In the genomic region with DNA sequence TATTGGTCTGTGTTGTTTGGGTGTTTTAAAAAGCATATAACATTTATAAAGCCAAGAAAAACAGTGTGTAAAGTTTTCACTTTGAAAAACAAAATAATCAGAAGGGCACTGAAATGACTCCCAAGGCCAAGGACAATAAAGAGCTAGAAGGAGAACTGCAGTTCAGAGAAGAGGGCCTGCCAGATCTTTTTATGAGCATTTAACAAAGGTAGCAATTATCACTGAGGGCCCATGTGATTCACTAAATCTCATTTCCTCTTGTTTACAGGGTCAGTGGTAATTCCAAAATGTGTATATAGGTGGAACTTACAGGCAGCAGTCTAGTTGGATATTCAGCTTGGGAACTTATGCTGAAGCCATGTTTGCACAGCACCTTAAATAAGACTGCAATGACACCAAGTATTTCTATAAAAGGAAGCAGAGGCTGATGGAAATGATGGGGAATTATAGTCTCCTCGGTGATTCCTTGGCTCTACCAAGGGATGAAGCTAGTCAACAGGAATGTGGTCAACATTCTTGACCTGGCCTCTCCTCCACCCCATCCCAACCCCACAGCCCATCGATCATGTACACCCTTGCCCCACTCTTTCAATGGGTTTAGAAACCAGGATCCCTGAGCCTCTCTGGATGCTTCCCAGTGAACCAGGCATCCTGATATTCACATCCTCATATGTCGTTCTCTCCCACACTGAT, we compare ENCODE assay signal across 35 cellular contexts. TPM values are rescaled to one million over a fixed set of nuclear protein-coding genes. Genes with fewer than 3 reads are reported as not detected.
DNase-seq lines count a peak whose midpoint lies in the region; ATAC-seq and TF ChIP-seq lines count a peak whose summit lies in the region.
"Had no signal": no experiment of that assay in that cellular context is flagged by ENCODE, and none has a peak within 500 bp of the region (broad histone marks: within the 10 kb centered on the region; RNA-seq: fewer than 3 reads in every experiment).

No MANE protein-coding gene starts in this region.

- H3K36me3 ChIP-seq in mucosa of descending colon (ENCODE audit: low read depth) (no peaks in the 10 kb centered on the region), lower lobe of right lung (no peaks in the 10 kb centered on the region)
- H3K36me3 ChIP-seq: BLaER1 treated with 17β-estradiol and CSF1 and Interleukin-3, amounts not matched to agents 10 nM and 100 nM; colonic mucosa; left ventricle myocardium inferior; MG63; neutrophil; right lobe of liver; SJSA1; stomach; tibial nerve had no signal

- peak; percentile 34 for ATAC-seq in mucosa of descending colon
- ATAC-seq in lower lobe of right lung: no peak
- no peak for ATAC-seq in GM21619 (IDR thresholded peaks at IDR 0.05; ENCODE audit: unreplicated experiment)
- ATAC-seq in HG02870 (IDR thresholded peaks at IDR 0.05; ENCODE audit: unreplicated experiment): no peak
- ATAC-seq: activated naive CD4-positive, alpha-beta T cell treated with anti-CD3 and anti-CD28 coated beads, Interleukin-2, amount 50 U/mL, for 72 hours; right lobe of liver had no signal

- H3K27ac ChIP-seq in VCaP (peak overlapping the region; percentile 86), lower lobe of right lung (no peak overlapping the region)
- H3K27ac ChIP-seq: BLaER1 treated with 17β-estradiol and CSF1 and Interleukin-3, amounts not matched to agents 10 nM and 100 nM; colonic mucosa; GM23248; left ventricle myocardium inferior; neutrophil; right lobe of liver; SJSA1; stomach; tibial nerve had no signal

- intact Hi-C loops in mucosa of descending colon (cut with DNase I, micrococcal nuclease): no loop called here
- intact Hi-C loops in lower lobe of right lung (cut with DNase I): no loop called here

- H3K4me3 ChIP-seq in mucosa of descending colon (no peak overlapping the region), lower lobe of right lung (no peak overlapping the region)
- H3K4me3 ChIP-seq: BLaER1 treated with 17β-estradiol and CSF1 and Interleukin-3, amounts not matched to agents 10 nM and 100 nM; colonic mucosa; GM23248; left ventricle myocardium inferior; MG63; right lobe of liver; SJSA1; stomach; tibial nerve had no signal

- peak; percentile 41 for DNase-seq in AG20443 (ENCODE audit: low spot score)
- peak; percentile 41 for DNase-seq in M059J (ENCODE audit: low read depth)
- DNase-seq in mucosa of descending colon: no peak
- no peak for DNase-seq in lower lobe of right lung
- DNase-seq in SW 1271 (lab: John Stamatoyannopoulos, UW): no peak
- DNase-seq: ACHN; activated CD4-positive, alpha-beta T cell treated with anti-CD3 and anti-CD28 coated beads for 48 hours; activated CD8-positive, alpha-beta memory T cell treated with anti-CD3 and anti-CD28 coated beads for 24 hours; activated T-cell treated with anti-CD3 and anti-CD28 coated beads for 4 hours; amygdala; Caco-2; colonic mucosa; DMS79 treated with DMSO at 0.1 percent for 48 hours; effector CD8-positive, alpha-beta T cell; GM23248; KG1; left ventricle myocardium inferior; MG63; NCI-H1417 treated with DMSO at 0.1 percent for 48 hours; NCI-H2029 treated with DMSO at 0.1 percent for 48 hours; NCI-H82; right lobe of liver; RPMI8226; stimulated activated CD4-positive, alpha-beta T cell treated with anti-CD3 and anti-CD28 coated beads, Interleukin-12 subunit alpha, Interleukin-12 subunit beta, amount 100 ng/mL, for 4 hours; stimulated activated CD4-positive, alpha-beta T cell treated with anti-CD3 and anti-CD28 coated beads, Interleukin-2, amount 100 ng/mL, for 48 hours; stomach; T1000 had no signal

- TF ChIP-seq CTCF in VCaP (conservative IDR thresholded peaks at IDR 0.05) (no peak), mucosa of descending colon (IDR thresholded peaks at IDR 0.05) (no peak), lower lobe of right lung (IDR thresholded peaks at IDR 0.05) (no peak)

- H3K4me1 ChIP-seq in mucosa of descending colon (ENCODE audit: low read depth): no peaks in the 10 kb centered on the region
- H3K4me1 ChIP-seq in lower lobe of right lung: no peaks in the 10 kb centered on the region
- H3K4me1 ChIP-seq: Caco-2, colonic mucosa, left ventricle myocardium inferior, SJSA1, stomach, tibial nerve had no signal

- H3K9me3 ChIP-seq in mucosa of descending colon (no peaks in the 10 kb centered on the region), lower lobe of right lung (no peaks in the 10 kb centered on the region)
- H3K9me3 ChIP-seq: BLaER1 treated with 17β-estradiol and CSF1 and Interleukin-3, amounts not matched to agents 10 nM and 100 nM; Caco-2; colonic mucosa; left ventricle myocardium inferior; MG63; neutrophil; right lobe of liver; SJSA1; stomach; tibial nerve had no signal

- H3K27me3 ChIP-seq in lower lobe of right lung (ENCODE audit: low read depth): no peaks in the 10 kb centered on the region
- H3K27me3 ChIP-seq: BLaER1 treated with 17β-estradiol and CSF1 and Interleukin-3, amounts not matched to agents 10 nM and 100 nM; colonic mucosa; MG63; neutrophil; right lobe of liver; SJSA1; stomach; tibial nerve had no signal

RNA-seq across cellular contexts. Expression of a gene that starts 54.4 kb away (rescaled TPM):
- 24.4 and 29.3 TPM in 2 replicates for total RNA-seq in M059J (2014; rRNA removed; shearing (Covaris generic))
- 10 to 100 TPM; 30.0 to 34.0 (median 31.2) TPM for total RNA-seq in mucosa of descending colon
- 29.2 TPM for total RNA-seq in lower lobe of right lung

RNA-seq across cellular contexts. Expression of a gene that starts 59.0 kb away (rescaled TPM):
- 0.57 and 2.6 TPM in 2 replicates for total RNA-seq in M059J (2014; rRNA removed; shearing (Covaris generic))
- total RNA-seq in mucosa of descending colon (1 to 10 TPM; 6.4 to 9.0 (median 8.6) TPM), lower lobe of right lung (7.8 TPM)

Comparison
In these comparisons a context has a peak if more than half of its experiments do, and no peak if none do; other contexts are left out.
1. DNase-seq: peak in AG20443 (single experiment) and M059J (single experiment); none in mucosa of descending colon (0 of 3), lower lobe of right lung (single experiment) and SW 1271 (0 of 2).